ENCODE assay signal across 29 cellular contexts in genomic region chr2:98432145-98432544, GRCh38.
"Had no signal": no experiment of that assay in that cellular context is flagged by ENCODE, and none has a peak within 500 bp of the region (broad histone marks: within the 10 kb centered on the region; RNA-seq: fewer than 3 reads in every experiment).

No MANE protein-coding gene starts in this region.

- FAIRE-seq: endometrium, endothelial cell of umbilical vein had no signal

- H3K9me3 ChIP-seq: body of pancreas, colonic mucosa, gastroesophageal sphincter had no signal

- H3K27me3 ChIP-seq: adrenal gland, body of pancreas, colonic mucosa, esophagus squamous epithelium, gastroesophageal sphincter, heart right ventricle had no signal

- DNase-seq: activated CD4-positive, alpha-beta memory T cell treated with anti-CD3 and anti-CD28 coated beads for 36 hours; activated CD4-positive, alpha-beta T cell treated with anti-CD3 and anti-CD28 coated beads for 36 hours; activated CD4-positive, CD25-positive, alpha-beta regulatory T cell; activated CD4-positive, CD25-positive, alpha-beta regulatory T cell treated with anti-CD3 and anti-CD28 coated beads, Interleukin-2, amount 50 U/mL, for 72 hours; activated CD8-positive, alpha-beta memory T cell treated with anti-CD3 and anti-CD28 coated beads, Interleukin-2, amount 10 ng/mL, durations not matched to agents 7 days and 5 days; activated CD8-positive, alpha-beta memory T cell treated with anti-CD3 and anti-CD28 coated beads, Interleukin-2, amount 50 U/mL, for 4 hours; activated CD8-positive, alpha-beta T cell treated with anti-CD3 and anti-CD28 coated beads, Interleukin-2, amount 10 ng/mL, durations not matched to agents 7 days and 5 days; activated effector memory CD4-positive, alpha-beta T cell treated with anti-CD3 and anti-CD28 coated beads, Interleukin-2, amount 50 U/mL, for 16 hours; activated naive CD4-positive, alpha-beta T cell treated with anti-CD3 and anti-CD28 coated beads for 36 hours; activated naive CD8-positive, alpha-beta T cell treated with anti-CD3 and anti-CD28 coated beads for 36 hours; activated naive CD8-positive, alpha-beta T cell treated with anti-CD3 and anti-CD28 coated beads, Interleukin-2, amount 50 U/mL, for 24 hours; activated T-cell treated with anti-CD3 and anti-CD28 coated beads, Interleukin-2, amount 50 U/mL, for 1 hour; activated T-cell treated with anti-CD3 and anti-CD28 coated beads, Interleukin-2, amount 50 U/mL, for 48 hours; adrenal gland; amygdala; aorta; body of pancreas; caudate nucleus; colonic mucosa; effector CD8-positive, alpha-beta T cell; esophagus squamous epithelium; foreskin melanocyte; heart right ventricle; T-helper 17 cell; T1000 had no signal

- ATAC-seq: activated CD4-positive, alpha-beta T cell treated with anti-CD3 and anti-CD28 coated beads for 36 hours; activated CD8-positive, alpha-beta memory T cell treated with anti-CD3 and anti-CD28 coated beads, Interleukin-2, amount 10 ng/mL, durations not matched to agents 7 days and 5 days; activated CD8-positive, alpha-beta T cell treated with anti-CD3 and anti-CD28 coated beads, Interleukin-2, amount 10 ng/mL, durations not matched to agents 7 days and 5 days; activated naive CD8-positive, alpha-beta T cell treated with anti-CD3 and anti-CD28 coated beads, Interleukin-2, amount 50 U/mL, for 24 hours; body of pancreas; gastroesophageal sphincter; heart right ventricle; T-helper 17 cell had no signal

- H3K4me1 ChIP-seq: adrenal gland, body of pancreas, colonic mucosa, esophagus squamous epithelium, gastroesophageal sphincter had no signal

- H3K36me3 ChIP-seq: adrenal gland, colonic mucosa, esophagus squamous epithelium, gastroesophageal sphincter, heart right ventricle had no signal

- H3K27ac ChIP-seq: adrenal gland, body of pancreas, colonic mucosa, epithelial cell of prostate, esophagus squamous epithelium, gastroesophageal sphincter, heart right ventricle had no signal

- H3K4me3 ChIP-seq: adrenal gland, body of pancreas, colonic mucosa, esophagus squamous epithelium, gastroesophageal sphincter, heart right ventricle had no signal
